Comparison of ENCODE assay signal across 18 cellular contexts in the genomic region with DNA sequence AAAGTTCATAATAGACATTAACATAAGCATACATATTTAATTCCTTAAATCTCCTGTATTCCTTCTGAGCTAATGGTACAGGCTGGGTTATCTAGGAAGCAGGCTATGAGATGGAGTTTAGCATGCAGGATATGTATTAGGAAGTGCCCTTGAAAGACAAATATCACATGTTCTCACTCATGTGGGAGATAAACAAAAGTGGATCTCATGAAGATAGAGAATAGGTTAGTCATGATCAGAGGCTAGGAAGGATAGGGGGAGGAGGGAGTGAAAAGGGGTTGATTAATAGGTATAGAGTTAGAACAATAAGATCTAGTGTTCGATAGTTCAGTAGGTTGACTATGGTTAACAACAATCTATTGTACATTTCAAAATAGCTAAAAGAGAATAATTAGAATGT.
"Had no signal": no experiment of that assay in that cellular context is flagged by ENCODE, and none has a peak within 500 bp of the region (broad histone marks: within the 10 kb centered on the region; RNA-seq: fewer than 3 reads in every experiment).

No MANE protein-coding gene starts in this region.

- H3K9me3 ChIP-seq: heart left ventricle, ovary, spleen, testis, tibial nerve had no signal

- H3K4me3 ChIP-seq: coronary artery, heart left ventricle, neural progenitor cell, ovary, spleen, testis, tibial nerve had no signal

- H3K27ac ChIP-seq: coronary artery, heart left ventricle, neural progenitor cell, ovary, spleen, testis, tibial nerve had no signal

- ATAC-seq: heart left ventricle; natural killer cell treated with Interleukin-12 subunit alpha and Interleukin-12 subunit beta and Interleukin-15 and Interleukin-18, amount 100 ng/mL, for 72 hours; sciatic nerve; stimulated activated memory B cell treated with anti-CD40 and anti-IgM and Interleukin-4, amounts not matched to agents 10 μg/mL and 1 μg/mL and 100 μg/mL, for 72 hours had no signal

- H3K9ac ChIP-seq: neural progenitor cell had no signal

- H3K27me3 ChIP-seq: heart left ventricle, neural progenitor cell, ovary, spleen, testis, tibial nerve had no signal

- H3K4me1 ChIP-seq: heart left ventricle, neural progenitor cell, spleen, testis had no signal

- H3K36me3 ChIP-seq: ovary had no signal

- H3K4me2 ChIP-seq: neural progenitor cell had no signal

- H2AFZ ChIP-seq: neural progenitor cell had no signal

- DNase-seq: caudate nucleus; heart left ventricle; hippocampal formation; kidney glomerular epithelial cell; midbrain; nucleus accumbens; ovary; spleen; stimulated activated CD4-positive, alpha-beta T cell treated with anti-CD3 and anti-CD28 coated beads, Interleukin-15, amount 100 ng/mL, for 24 hours; stimulated activated CD4-positive, alpha-beta T cell treated with anti-CD3 and anti-CD28 coated beads, Interleukin-1b, Interleukin-23, amount 100 ng/mL, for 48 hours; stimulated activated CD4-positive, alpha-beta T cell treated with anti-CD3 and anti-CD28 coated beads, Interleukin-4, amount 100 ng/mL, for 24 hours; testis had no signal
